In the genomic region with DNA sequence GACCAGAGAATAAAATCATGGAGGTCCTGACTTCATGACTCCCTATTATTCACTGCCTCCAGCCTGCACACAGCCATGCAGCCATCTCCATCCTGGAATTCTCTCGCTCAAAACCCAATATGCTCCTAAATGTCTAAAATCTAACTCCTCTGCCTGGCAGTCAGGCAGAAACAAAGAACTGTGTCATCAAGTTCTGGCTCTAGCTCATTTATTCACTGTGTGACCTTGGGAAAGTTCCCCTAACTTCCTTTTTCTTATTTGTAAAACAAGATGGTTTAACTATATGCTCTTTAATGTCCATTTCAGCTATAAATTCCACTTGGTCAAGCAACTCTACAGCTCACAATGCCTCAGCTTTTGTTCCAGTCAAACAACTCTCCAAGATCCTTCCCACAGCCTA, we compare ENCODE assay signal across 14 cellular contexts. TPM values are rescaled to one million over a fixed set of nuclear protein-coding genes. Genes with fewer than 3 reads are reported as not detected.
DNase-seq lines count a peak whose midpoint lies in the region; ATAC-seq and TF ChIP-seq lines count a peak whose summit lies in the region.
"Had no signal": no experiment of that assay in that cellular context is flagged by ENCODE, and none has a peak within 500 bp of the region (broad histone marks: within the 10 kb centered on the region; RNA-seq: fewer than 3 reads in every experiment).

No MANE protein-coding gene starts in this region.

- H3K27me3 Mint-ChIP-seq in activated naive CD8-positive, alpha-beta T cell: no peaks in the 10 kb centered on the region
- H3K27me3 Mint-ChIP-seq in activated naive CD8-positive, alpha-beta T cell treated with anti-CD3 and anti-CD28 coated beads, Interleukin-2, amount 50 U/mL, for 24 hours: no peaks in the 10 kb centered on the region

- H3K4me1 ChIP-seq in adrenal gland (replicated peaks in 1 of 2): peaks cover 11 to 14% of the 10 kb centered on the region in 2 donors
- peaks cover 0 to 6% (median 2%) of the 10 kb centered on the region in 4 donors for H3K4me1 ChIP-seq in right lobe of liver

- H3K36me3 ChIP-seq in adrenal gland (replicated peaks in 1 of 2) (no peaks in the 10 kb centered on the region), right lobe of liver (no peaks in the 10 kb centered on the region)

- H3K27me3 ChIP-seq in adrenal gland: no peaks in the 10 kb centered on the region
- H3K27me3 ChIP-seq in right lobe of liver: no peaks in the 10 kb centered on the region

- 36 to 90% (median 78%) methylated on average over 1 of the region's 1 CpG for WGBS in adrenal gland, 4 donors
- WGBS in right lobe of liver (ENCODE audit: insufficient coverage, low coverage, low lambda C conversion rate, missing lambda C conversion rate): 83% methylated on average over 1 of the region's 1 CpG

- peaks cover 8% of the 10 kb centered on the region for H3K36me3 Mint-ChIP-seq in activated naive CD8-positive, alpha-beta T cell
- H3K36me3 Mint-ChIP-seq in activated naive CD8-positive, alpha-beta T cell treated with anti-CD3 and anti-CD28 coated beads, Interleukin-2, amount 50 U/mL, for 24 hours (ENCODE audit: low read depth): peaks cover 7% of the 10 kb centered on the region

- H3K4me3 Mint-ChIP-seq in activated naive CD8-positive, alpha-beta T cell: peak overlapping the region; percentile 40
- no peak overlapping the region for H3K4me3 Mint-ChIP-seq in activated naive CD8-positive, alpha-beta T cell treated with anti-CD3 and anti-CD28 coated beads, Interleukin-2, amount 50 U/mL, for 24 hours
- H3K4me3 Mint-ChIP-seq: activated T-cell treated with anti-CD3 and anti-CD28 coated beads, Interleukin-2, amount 50 U/mL, for 72 hours had no signal

- no peak overlapping the region for H3K27ac Mint-ChIP-seq in activated naive CD8-positive, alpha-beta T cell
- H3K27ac Mint-ChIP-seq in activated naive CD8-positive, alpha-beta T cell treated with anti-CD3 and anti-CD28 coated beads, Interleukin-2, amount 50 U/mL, for 24 hours: no peak overlapping the region
- H3K27ac Mint-ChIP-seq: activated T-cell treated with anti-CD3 and anti-CD28 coated beads, Interleukin-2, amount 50 U/mL, for 72 hours had no signal

- no peaks in the 10 kb centered on the region for H3K9me3 Mint-ChIP-seq in activated naive CD8-positive, alpha-beta T cell (ENCODE audit: low read depth)
- H3K9me3 Mint-ChIP-seq in activated naive CD8-positive, alpha-beta T cell treated with anti-CD3 and anti-CD28 coated beads, Interleukin-2, amount 50 U/mL, for 24 hours: no peaks in the 10 kb centered on the region
- H3K9me3 Mint-ChIP-seq: activated T-cell treated with anti-CD3 and anti-CD28 coated beads, Interleukin-2, amount 50 U/mL, for 72 hours had no signal

- H3K4me1 Mint-ChIP-seq in activated naive CD8-positive, alpha-beta T cell (ENCODE audit: low read depth): peaks cover 36% of the 10 kb centered on the region
- H3K4me1 Mint-ChIP-seq in activated naive CD8-positive, alpha-beta T cell treated with anti-CD3 and anti-CD28 coated beads, Interleukin-2, amount 50 U/mL, for 24 hours: peaks cover 25% of the 10 kb centered on the region

- H3K4me3 ChIP-seq in adrenal gland (no peak overlapping the region), right lobe of liver (no peak overlapping the region)

- no peak for TF ChIP-seq POLR2A in adrenal gland (IDR thresholded peaks at IDR 0.05)
- TF ChIP-seq POLR2A in right lobe of liver (IDR thresholded peaks at IDR 0.05): no peak
- TF ChIP-seq POLR2A in erythroblast (IDR thresholded peaks at IDR 0.05; ENCODE audit: low read length): no peak

- TF ChIP-seq CTCF in adrenal gland (IDR thresholded peaks at IDR 0.05) (no peak), right lobe of liver (IDR thresholded peaks at IDR 0.05) (no peak)

- no peak for DNase-seq in activated naive CD8-positive, alpha-beta T cell treated with anti-CD3 and anti-CD28 coated beads, Interleukin-2, amount 50 U/mL, for 24 hours
- DNase-seq in adrenal gland (no peak), right lobe of liver (no peak), AG08395 (ENCODE audit: low spot score) (no peak), erythroblast (lab: John Stamatoyannopoulos, UW) (no peak), DMS153 treated with DMSO at 0.1 percent for 48 hours (lab: John Stamatoyannopoulos, UW; ENCODE audit: unreplicated experiment) (no peak)
- DNase-seq in activated effector memory CD4-positive, alpha-beta T cell treated with Interleukin-2 at 50 U/mL for 16 hours: no peak
- DNase-seq: activated CD4-positive, alpha-beta T cell treated with anti-CD3 and anti-CD28 coated beads for 4 hours; activated T-cell treated with anti-CD3 and anti-CD28 coated beads, Interleukin-2, amount 50 U/mL, for 72 hours; DMS 273 treated with DMSO at 0.1 percent for 48 hours; NCI-H1436; stimulated activated naive CD8-positive, alpha-beta T cell treated with anti-CD3 and anti-CD28 coated beads, Interleukin-15, Interleukin-2, amounts not matched to agents 100 U/mL and 50 U/mL, for 24 hours; T-helper 2 cell had no signal

- H3K27ac ChIP-seq in adrenal gland (peak overlapping the region in 3 of 5 donors; percentile 0 to 46 (median 42)), right lobe of liver (no peak overlapping the region)

- no peaks in the 10 kb centered on the region for H3K9me3 ChIP-seq in adrenal gland (replicated peaks in 1 of 3)
- H3K9me3 ChIP-seq in right lobe of liver: no peaks in the 10 kb centered on the region

- ATAC-seq in activated naive CD8-positive, alpha-beta T cell treated with anti-CD3 and anti-CD28 coated beads, Interleukin-2, amount 50 U/mL, for 24 hours: no peak
- peak; percentile 13 to 50 (median 28) for ATAC-seq in right lobe of liver
- ATAC-seq: activated T-cell treated with anti-CD3 and anti-CD28 coated beads, Interleukin-2, amount 50 U/mL, for 72 hours; stimulated activated naive CD8-positive, alpha-beta T cell treated with anti-CD3 and anti-CD28 coated beads, Interleukin-15, Interleukin-2, amounts not matched to agents 100 U/mL and 50 U/mL, for 24 hours had no signal

- intact Hi-C loops in adrenal gland (cut with DNase I): no loop called here
- intact Hi-C loops in right lobe of liver (cut with DNase I): no loop called here

RNA-seq across cellular contexts. Expression of a gene that starts 16.6 kb away (rescaled TPM):
- total RNA-seq in adrenal gland (10 to 100 TPM; 12.0 to 26.0 (median 17.6) TPM), right lobe of liver (10 to 100 TPM; 12.1 to 20.9 (median 14.6) TPM)
- polyA plus RNA-seq in adrenal gland: 10 to 100 TPM in 1 of 3 donors, 1 to 10 TPM in 2; 4.6 to 17.7 (median 7.5) TPM

Comparison
In these comparisons a context has a peak if more than half of its experiments do, and no peak if none do; other contexts are left out.
1. H3K27ac ChIP-seq: peak in adrenal gland (3 of 5); none in right lobe of liver (0 of 3).